In the genomic region with DNA sequence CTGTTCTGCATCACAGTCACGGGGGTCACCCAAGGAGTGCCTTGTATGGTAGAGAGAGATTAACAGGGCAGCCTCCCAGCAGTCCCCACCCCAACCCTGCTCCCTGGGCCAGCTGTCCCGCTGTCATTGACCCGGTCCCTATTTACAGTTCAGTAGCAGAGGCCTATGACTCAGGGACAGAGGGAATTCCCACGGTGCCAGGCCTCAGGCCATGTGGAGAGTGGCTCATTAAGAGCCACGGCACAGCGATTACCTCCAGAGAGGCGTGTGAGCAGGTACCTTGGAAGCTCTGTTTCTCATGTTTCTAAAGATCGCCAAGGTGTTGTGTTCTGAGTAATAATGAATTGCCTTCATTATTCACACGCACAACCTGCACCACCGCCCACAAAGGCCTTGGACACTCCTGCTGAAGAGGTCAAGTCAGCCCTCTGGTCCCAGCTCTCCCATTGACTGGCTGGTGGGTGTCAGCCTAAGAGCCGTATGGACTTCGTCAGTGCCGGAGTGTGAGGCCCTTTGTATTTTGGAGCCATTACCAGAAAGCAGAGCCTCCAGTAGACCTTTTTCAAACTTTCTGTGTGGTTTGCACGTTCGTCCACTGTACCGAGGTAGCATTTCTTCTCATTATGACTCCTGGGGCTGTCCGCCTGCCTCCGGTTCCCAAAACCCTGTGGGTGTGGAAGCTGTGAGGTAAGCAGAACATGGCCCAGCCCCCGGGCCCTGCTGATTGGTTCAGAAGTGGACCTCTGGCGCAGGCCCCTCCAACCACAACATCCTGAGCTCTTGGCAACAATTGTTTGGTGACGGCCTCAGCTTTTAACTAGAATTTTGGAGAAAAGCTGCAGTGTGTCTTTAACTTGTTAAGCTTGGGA, we compare ENCODE assay signal across 8 cellular contexts. TPM values are rescaled to one million over a fixed set of nuclear protein-coding genes. Genes with fewer than 3 reads are reported as not detected.
A peak's percentile ranks its signal among the peaks of the same experiment; 100 is the strongest.
DNase-seq lines count a peak whose midpoint lies in the region; ATAC-seq and TF ChIP-seq lines count a peak whose summit lies in the region.

No MANE protein-coding gene starts in this region.

- peak overlapping the region; percentile 86 for H3K27ac Mint-ChIP-seq in activated naive CD8-positive, alpha-beta T cell treated with anti-CD3 and anti-CD28 coated beads for 36 hours

- H3K4me1 Mint-ChIP-seq in activated naive CD8-positive, alpha-beta T cell treated with anti-CD3 and anti-CD28 coated beads for 36 hours, result peaks cover 30% of the 10 kb centered on the region

- H3K9me3 ChIP-seq in SU-DHL-6 (ENCODE audit: insufficient read depth, low read length), result no peaks in the 10 kb centered on the region

- no peak for TF ChIP-seq CTCF in SU-DHL-6 (IDR thresholded peaks at IDR 0.05; ENCODE audit: insufficient read depth, low read length, poor library complexity, severe bottlenecking)

- H3K79me2 ChIP-seq in SU-DHL-6 (ENCODE audit: insufficient read depth, low read length), result no peaks in the 10 kb centered on the region

- H3K9me3 Mint-ChIP-seq in activated naive CD8-positive, alpha-beta T cell treated with anti-CD3 and anti-CD28 coated beads for 36 hours, result peaks cover 3% of the 10 kb centered on the region

- peak; percentile 76 for ATAC-seq in GM18861 (IDR thresholded peaks at IDR 0.05; ENCODE audit: unreplicated experiment)
- peak; percentile 88 for ATAC-seq in HG03025 (IDR thresholded peaks at IDR 0.05; ENCODE audit: low FRiP score, unreplicated experiment)

- H3K27me3 ChIP-seq in SU-DHL-6 (ENCODE audit: low read length), result no peaks in the 10 kb centered on the region

- H4K20me1 ChIP-seq in SU-DHL-6 (ENCODE audit: low read depth, low read length), result no peaks in the 10 kb centered on the region

- H2AFZ ChIP-seq in SU-DHL-6 (ENCODE audit: low read depth, low read length, severe bottlenecking), result peak overlapping the region; percentile 96

- peak overlapping the region; percentile 44 for H3K4me3 Mint-ChIP-seq in activated naive CD8-positive, alpha-beta T cell treated with anti-CD3 and anti-CD28 coated beads for 36 hours

- POLR2A ChIA-PET in HEK293T (lab: Yijun Ruan, JAX), result interaction anchor here (1.1 to 2.2 kb wide), 3 partner anchors 8 to 47 kb away, joined by 4 to 6 read pairs (median 5); a partner anchor contains a TSS

- peaks cover 2% of the 10 kb centered on the region for H3K36me3 Mint-ChIP-seq in activated naive CD8-positive, alpha-beta T cell treated with anti-CD3 and anti-CD28 coated beads for 36 hours

- H3K9me2 ChIP-seq in SU-DHL-6 (replicated peaks; ENCODE audit: insufficient read depth, low read length), result no peaks in the 10 kb centered on the region

- CTCF ChIA-PET in HEK293T (lab: Yijun Ruan, JAX), result interaction anchor here (0.8 to 1.5 kb wide), 3 partner anchors 8 to 40 kb away, joined by 3 to 6 read pairs (median 3); no protein-coding TSS in a partner anchor

- no peak overlapping the region for H3K27ac ChIP-seq in SU-DHL-6 (ENCODE audit: low read depth, low read length)

- H3K36me3 ChIP-seq in SU-DHL-6 (ENCODE audit: low read length), result no peaks in the 10 kb centered on the region

- H3K4me2 ChIP-seq in SU-DHL-6 (ENCODE audit: low read depth, low read length, poor library complexity, severe bottlenecking), result peak overlapping the region; percentile 63

- H3K9ac ChIP-seq in SU-DHL-6 (ENCODE audit: low read length), result peak overlapping the region; percentile 36

- H3K4me3 ChIP-seq in SU-DHL-6 (ENCODE audit: insufficient read depth, low read length, poor library complexity, severe bottlenecking), result peak overlapping the region; percentile 32

- peak; percentile 90 for DNase-seq in activated naive CD8-positive, alpha-beta T cell treated with anti-CD3 and anti-CD28 coated beads for 36 hours
- DNase-seq in iPS-NIHi7 (ENCODE audit: extremely low spot score) (peak; percentile 81), HEK293T (ENCODE audit: extremely low spot score) (no peak), middle frontal gyrus (ENCODE audit: extremely low spot score, low spot score) (no peak)
- DNase-seq in stimulated activated CD4-positive, alpha-beta T cell treated with anti-CD3 and anti-CD28 coated beads, Interleukin-1b, Interleukin-23, amount 100 ng/mL, for 24 hours (ENCODE audit: low read depth in 4 of 4, low spot score in 1 of 4), result peak; percentile 49 to 81 (median 61)

- 0 out of 2 replicates have a peak, but pooled peaks cover 3% of the 10 kb centered on the region for H3F3A ChIP-seq in SU-DHL-6 (ENCODE audit: insufficient read depth)

- H3K27me3 Mint-ChIP-seq in activated naive CD8-positive, alpha-beta T cell treated with anti-CD3 and anti-CD28 coated beads for 36 hours, result no peaks in the 10 kb centered on the region

TF ChIP-seq in HEK293T, 16 proteins besides CTCF, POLR2A, EP300 and RAD21:
- no peak for TF ChIP-seq SUZ12 (IDR thresholded peaks at IDR 0.05)
- TF ChIP-seq ARNT (IDR thresholded peaks at IDR 0.05), result no peak
- TF ChIP-seq ELF4 (IDR thresholded peaks at IDR 0.05), result no peak
- no peak for TF ChIP-seq CTBP1 (IDR thresholded peaks at IDR 0.05; ENCODE audit: borderline replicate concordance)
- no peak for TF ChIP-seq SP1 (IDR thresholded peaks at IDR 0.05)
- TF ChIP-seq FOXK2 (IDR thresholded peaks at IDR 0.05), result no peak
- TF ChIP-seq HDGF (IDR thresholded peaks at IDR 0.05; ENCODE audit: borderline replicate concordance), result no peak
- no peak for TF ChIP-seq TARDBP (IDR thresholded peaks at IDR 0.05)
- TF ChIP-seq ZNF384 (IDR thresholded peaks at IDR 0.05), result no peak
- no peak for TF ChIP-seq FOXM1 (IDR thresholded peaks at IDR 0.05; ENCODE audit: borderline replicate concordance)
- TF ChIP-seq, protein P1, sequence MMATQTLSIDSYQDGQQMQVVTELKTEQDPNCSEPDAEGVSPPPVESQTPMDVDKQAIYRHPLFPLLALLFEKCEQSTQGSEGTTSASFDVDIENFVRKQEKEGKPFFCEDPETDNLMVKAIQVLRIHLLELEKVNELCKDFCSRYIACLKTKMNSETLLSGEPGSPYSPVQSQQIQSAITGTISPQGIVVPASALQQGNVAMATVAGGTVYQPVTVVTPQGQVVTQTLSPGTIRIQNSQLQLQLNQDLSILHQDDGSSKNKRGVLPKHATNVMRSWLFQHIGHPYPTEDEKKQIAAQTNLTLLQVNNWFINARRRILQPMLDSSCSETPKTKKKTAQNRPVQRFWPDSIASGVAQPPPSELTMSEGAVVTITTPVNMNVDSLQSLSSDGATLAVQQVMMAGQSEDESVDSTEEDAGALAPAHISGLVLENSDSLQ (IDR thresholded peaks at IDR 0.05), result no peak
- TF ChIP-seq LEF1 (IDR thresholded peaks at IDR 0.05; ENCODE audit: borderline replicate concordance), result no peak
- no peak for TF ChIP-seq NFRKB (IDR thresholded peaks at IDR 0.05)
- TF ChIP-seq FOXA1 (IDR thresholded peaks at IDR 0.05), result no peak
- no peak for TF ChIP-seq L3MBTL2 (conservative IDR thresholded peaks at IDR 0.05)

RNA-seq across cellular contexts. Expression of a gene that starts 47.0 kb away (rescaled TPM):
- total RNA-seq in activated naive CD8-positive, alpha-beta T cell treated with anti-CD3 and anti-CD28 coated beads for 36 hours, result 10 to 100 TPM; 22.7 to 23.3 TPM

Comparison
In these comparisons a context has a peak if more than half of its experiments do, and no peak if none do; other contexts are left out.
1. DNase-seq: peak in activated naive CD8-positive, alpha-beta T cell treated with anti-CD3 and anti-CD28 coated beads for 36 hours (single experiment), iPS-NIHi7 (single experiment) and stimulated activated CD4-positive, alpha-beta T cell treated with anti-CD3 and anti-CD28 coated beads, Interleukin-1b, Interleukin-23, amount 100 ng/mL, for 24 hours (4 of 4); none in HEK293T (single experiment) and middle frontal gyrus (single experiment).